In the genomic region with DNA sequence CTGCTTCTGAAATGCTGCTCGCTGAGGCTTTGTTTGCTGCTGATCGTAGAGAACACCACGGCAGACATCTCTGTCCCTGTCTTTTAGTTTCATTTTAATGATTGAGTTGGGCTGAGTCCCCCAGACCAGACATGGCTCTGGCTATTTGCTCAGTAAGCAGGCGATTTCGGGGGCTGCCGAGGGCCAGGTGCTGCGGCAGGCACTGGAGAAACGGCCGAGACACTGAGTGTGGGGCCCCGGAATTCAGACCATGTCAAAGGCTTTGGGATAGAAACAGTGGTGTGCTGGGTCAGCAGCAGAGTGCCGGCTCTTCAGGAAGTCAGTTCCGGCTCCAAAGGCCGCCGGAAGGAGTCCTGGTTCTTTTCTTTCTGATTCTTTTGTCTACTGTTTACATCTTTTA, we compare ENCODE assay signal across 8 cellular contexts. TPM values are rescaled to one million over a fixed set of nuclear protein-coding genes. Genes with fewer than 3 reads are reported as not detected.
DNase-seq lines count a peak whose midpoint lies in the region; ATAC-seq lines count a peak whose summit lies in the region.

No MANE protein-coding gene starts in this region.

- H3K9me3 Mint-ChIP-seq in activated CD4-positive, alpha-beta memory T cell treated with anti-CD3 and anti-CD28 coated beads for 36 hours, result peaks cover 3% of the 10 kb centered on the region
- H3K9me3 Mint-ChIP-seq in stimulated activated naive CD8-positive, alpha-beta T cell treated with anti-CD3 and anti-CD28 coated beads, Interleukin-15, amount 100 ng/mL, for 72 hours, result no peaks in the 10 kb centered on the region

- peaks cover 19% of the 10 kb centered on the region for H3K4me1 Mint-ChIP-seq in activated CD4-positive, alpha-beta memory T cell treated with anti-CD3 and anti-CD28 coated beads for 36 hours (ENCODE audit: low read depth)
- peaks cover 49% of the 10 kb centered on the region for H3K4me1 Mint-ChIP-seq in stimulated activated naive CD8-positive, alpha-beta T cell treated with anti-CD3 and anti-CD28 coated beads, Interleukin-15, amount 100 ng/mL, for 72 hours

- ATAC-seq in stimulated activated naive CD8-positive, alpha-beta T cell treated with anti-CD3 and anti-CD28 coated beads, Interleukin-15, amount 100 ng/mL, for 72 hours, result no peak
- ATAC-seq in HG03457 (IDR thresholded peaks at IDR 0.05; ENCODE audit: unreplicated experiment), result no peak
- no peak for ATAC-seq in GM21576 (IDR thresholded peaks at IDR 0.05; ENCODE audit: unreplicated experiment)

- H3K27ac Mint-ChIP-seq in activated CD4-positive, alpha-beta memory T cell treated with anti-CD3 and anti-CD28 coated beads for 36 hours, result no peak overlapping the region
- H3K27ac Mint-ChIP-seq in stimulated activated naive CD8-positive, alpha-beta T cell treated with anti-CD3 and anti-CD28 coated beads, Interleukin-15, amount 100 ng/mL, for 72 hours, result peak overlapping the region; percentile 91 to 97

- CTCF ChIA-PET in activated CD4-positive, alpha-beta memory T cell treated with anti-CD3 and anti-CD28 coated beads for 36 hours (lab: Charles Lee), result interaction anchor here (1.6 to 2.4 kb wide), 2 partner anchors 16 to 24 kb away, joined by 3 to 9 read pairs; no protein-coding TSS in a partner anchor

- peak; percentile 32 to 55 for DNase-seq in NOMO-1 (lab: John Stamatoyannopoulos, UW; ENCODE audit: unreplicated experiment in 2 of 2)
- DNase-seq in NOMO-1 treated with dmso at 0.1 percent for 144 hours (lab: John Stamatoyannopoulos, UW; ENCODE audit: unreplicated experiment), result no peak
- peak; percentile 26 for DNase-seq in activated CD4-positive, alpha-beta memory T cell treated with anti-CD3 and anti-CD28 coated beads for 36 hours
- peak; percentile 70 for DNase-seq in hepatic stellate cell (ENCODE audit: low spot score)
- DNase-seq in stimulated activated naive CD8-positive, alpha-beta T cell treated with anti-CD3 and anti-CD28 coated beads, Interleukin-15, amount 100 ng/mL, for 72 hours, result peak in 1 of 2 donors; percentile 27
- no peak for DNase-seq in COR-L47 (lab: John Stamatoyannopoulos, UW)

- peaks cover 4% of the 10 kb centered on the region for H3K36me3 Mint-ChIP-seq in activated CD4-positive, alpha-beta memory T cell treated with anti-CD3 and anti-CD28 coated beads for 36 hours

- intact Hi-C loops in activated CD4-positive, alpha-beta memory T cell treated with anti-CD3 and anti-CD28 coated beads for 36 hours (cut with micrococcal nuclease), result no loop called here

- no peaks in the 10 kb centered on the region for H3K27me3 Mint-ChIP-seq in activated CD4-positive, alpha-beta memory T cell treated with anti-CD3 and anti-CD28 coated beads for 36 hours
- no peaks in the 10 kb centered on the region for H3K27me3 Mint-ChIP-seq in stimulated activated naive CD8-positive, alpha-beta T cell treated with anti-CD3 and anti-CD28 coated beads, Interleukin-15, amount 100 ng/mL, for 72 hours

- POLR2A ChIA-PET in activated CD4-positive, alpha-beta memory T cell treated with anti-CD3 and anti-CD28 coated beads for 36 hours (lab: Charles Lee), result no interaction called here

- H3K4me3 Mint-ChIP-seq in activated CD4-positive, alpha-beta memory T cell treated with anti-CD3 and anti-CD28 coated beads for 36 hours, result peak overlapping the region; percentile 77
- peak overlapping the region; percentile 82 to 91 for H3K4me3 Mint-ChIP-seq in stimulated activated naive CD8-positive, alpha-beta T cell treated with anti-CD3 and anti-CD28 coated beads, Interleukin-15, amount 100 ng/mL, for 72 hours

RNA-seq across cellular contexts. Expression of a gene that starts 5.0 kb away (rescaled TPM):
- total RNA-seq in activated CD4-positive, alpha-beta memory T cell treated with anti-CD3 and anti-CD28 coated beads for 36 hours, result 1 to 10 TPM; 2.5 to 2.8 TPM

RNA-seq across cellular contexts. Expression of a gene that starts 29.3 kb away (rescaled TPM):
- 10 to 100 TPM; 14.8 to 16.1 TPM for total RNA-seq in activated CD4-positive, alpha-beta memory T cell treated with anti-CD3 and anti-CD28 coated beads for 36 hours

RNA-seq across cellular contexts. Expression of a gene that starts 60.0 kb away (rescaled TPM):
- total RNA-seq in activated CD4-positive, alpha-beta memory T cell treated with anti-CD3 and anti-CD28 coated beads for 36 hours, result 1 to 10 TPM; 3.0 to 3.1 TPM

Comparison
In these comparisons a context has a peak if more than half of its experiments do, and no peak if none do; other contexts are left out.
1. DNase-seq: peak in NOMO-1 (2 of 2), activated CD4-positive, alpha-beta memory T cell treated with anti-CD3 and anti-CD28 coated beads for 36 hours (single experiment) and hepatic stellate cell (single experiment); none in NOMO-1 treated with dmso at 0.1 percent for 144 hours (single experiment) and COR-L47 (single experiment).